ENCODE assay signal across 31 cellular contexts in the genomic region with DNA sequence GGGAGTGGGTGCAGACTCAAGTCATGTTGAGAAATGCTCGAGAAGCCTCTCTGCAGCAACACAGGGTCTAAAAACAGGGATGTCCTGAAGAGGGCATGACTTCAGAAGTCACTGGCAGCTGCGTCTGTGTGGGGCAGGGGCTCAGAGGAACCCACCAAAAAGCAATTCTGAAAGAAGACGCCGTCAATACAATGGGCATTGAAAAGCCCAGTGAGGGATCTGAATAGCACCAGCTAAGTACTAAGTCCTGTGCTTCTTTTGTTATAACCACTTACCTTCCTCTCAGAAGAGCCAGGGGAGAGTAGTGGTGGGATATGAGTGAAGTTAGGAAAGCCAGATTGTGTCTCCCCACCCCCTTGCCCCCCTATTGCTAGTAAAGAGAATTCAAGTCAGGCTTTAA.
"Had no signal": no experiment of that assay in that cellular context is flagged by ENCODE, and none has a peak within 500 bp of the region (broad histone marks: within the 10 kb centered on the region; RNA-seq: fewer than 3 reads in every experiment).

No MANE protein-coding gene starts in this region.

- H3K4me1 Mint-ChIP-seq: endodermal cell, mesothelial cell of epicardium had no signal

- H3K9me3 ChIP-seq: esophagus squamous epithelium, gastrocnemius medialis, heart right ventricle, left ventricle myocardium inferior, lower lobe of right lung, mucosa of descending colon had no signal

- H3K4me3 Mint-ChIP-seq: effector memory CD8-positive, alpha-beta T cell; endodermal cell; immature natural killer cell; mesothelial cell of epicardium; naive B cell had no signal

- H3K36me3 Mint-ChIP-seq: immature natural killer cell, mesothelial cell of epicardium, naive B cell had no signal

- FAIRE-seq: colon, endometrium, kidney had no signal

- H3K27ac Mint-ChIP-seq: effector memory CD8-positive, alpha-beta T cell; endodermal cell; immature natural killer cell; mesothelial cell of epicardium; naive B cell had no signal

- H3K9me3 Mint-ChIP-seq: endodermal cell had no signal

- DNase-seq: dermis blood vessel endothelial cell; dorsolateral prefrontal cortex; effector CD8-positive, alpha-beta T cell; effector memory CD8-positive, alpha-beta T cell; endodermal cell; erythroblast; esophagus squamous epithelium; foreskin fibroblast; foreskin melanocyte; gastrocnemius medialis; glutamatergic neuron; head of caudate nucleus; heart right ventricle; hippocampal formation; immature natural killer cell; islet precursor cell; kidney; kidney glomerular epithelial cell; left colon; left ventricle myocardium inferior; lower lobe of right lung; mesenchymal stem cell; mucosa of descending colon; naive B cell had no signal

- H3K4me1 ChIP-seq: esophagus squamous epithelium, gastrocnemius medialis, left ventricle myocardium inferior, lower lobe of right lung had no signal

- H3K27ac ChIP-seq: coronary artery, dorsolateral prefrontal cortex, epithelial cell of prostate, esophagus squamous epithelium, gastrocnemius medialis, heart right ventricle, left ventricle myocardium inferior, lower lobe of right lung had no signal

- H3K4me3 ChIP-seq: coronary artery, dorsolateral prefrontal cortex, esophagus squamous epithelium, gastrocnemius medialis, heart right ventricle, left ventricle myocardium inferior, lower lobe of right lung, mucosa of descending colon had no signal

- H3K36me3 ChIP-seq: esophagus squamous epithelium, gastrocnemius medialis, heart right ventricle, left ventricle myocardium inferior, lower lobe of right lung had no signal

- H3K27me3 Mint-ChIP-seq: effector memory CD8-positive, alpha-beta T cell had no signal

- H3K27me3 ChIP-seq: gastrocnemius medialis, heart right ventricle had no signal

- ATAC-seq: effector memory CD8-positive, alpha-beta T cell; esophagus mucosa; gastrocnemius medialis; heart right ventricle; left colon; left lobe of liver; lower lobe of right lung; mucosa of descending colon had no signal
